In genomic region chr15:38888701-38889154, GRCh38 we compare ENCODE assay signal across 14 cellular contexts.
"Had no signal": no experiment of that assay in that cellular context is flagged by ENCODE, and none has a peak within 500 bp of the region (broad histone marks: within the 10 kb centered on the region; RNA-seq: fewer than 3 reads in every experiment).

No MANE protein-coding gene starts in this region.

- H3K36me3 ChIP-seq: esophagus squamous epithelium, thyroid gland had no signal

- H3K27me3 ChIP-seq: esophagus squamous epithelium, thyroid gland had no signal

- H3K4me3 ChIP-seq: esophagus squamous epithelium, thyroid gland had no signal

- H3K4me1 ChIP-seq: thyroid gland had no signal

- H3K9me3 ChIP-seq: esophagus squamous epithelium, thyroid gland had no signal

- FAIRE-seq: colon had no signal

- H3K27ac ChIP-seq: esophagus squamous epithelium, thyroid gland had no signal

- ATAC-seq: activated CD8-positive, alpha-beta memory T cell treated with anti-CD3 and anti-CD28 coated beads, Interleukin-2, amount 10 ng/mL, durations not matched to agents 7 days and 5 days; sciatic nerve; stimulated activated effector memory CD8-positive, alpha-beta T cell treated with anti-CD3 and anti-CD28 coated beads, Interleukin-12 subunit alpha, Interleukin-12 subunit beta, amount 100 ng/mL, for 72 hours; T-cell had no signal

- DNase-seq: activated CD4-positive, alpha-beta T cell treated with anti-CD3 and anti-CD28 coated beads, Interleukin-2, amount 50 U/mL, for 48 hours; activated CD8-positive, alpha-beta memory T cell treated with anti-CD3 and anti-CD28 coated beads, Interleukin-2, amount 10 ng/mL, durations not matched to agents 7 days and 5 days; activated naive CD4-positive, alpha-beta T cell treated with anti-CD3 and anti-CD28 coated beads, Interleukin-2, amount 50 U/mL, for 16 hours; activated T-cell treated with anti-CD3 and anti-CD28 coated beads, Interleukin-2, amount 50 U/mL, for 1 hour; caudate nucleus; esophagus squamous epithelium; stimulated activated CD4-positive, alpha-beta T cell treated with anti-CD3 and anti-CD28 coated beads, Interleukin-12 subunit alpha, Interleukin-12 subunit beta, amount 100 ng/mL, for 4 hours; stimulated activated CD4-positive, alpha-beta T cell treated with anti-CD3 and anti-CD28 coated beads, Interleukin-2, amount 100 ng/mL, for 24 hours; T-cell; T1000; thyroid gland had no signal
